ENCODE assay signal across 10 cellular contexts in the genomic region with DNA sequence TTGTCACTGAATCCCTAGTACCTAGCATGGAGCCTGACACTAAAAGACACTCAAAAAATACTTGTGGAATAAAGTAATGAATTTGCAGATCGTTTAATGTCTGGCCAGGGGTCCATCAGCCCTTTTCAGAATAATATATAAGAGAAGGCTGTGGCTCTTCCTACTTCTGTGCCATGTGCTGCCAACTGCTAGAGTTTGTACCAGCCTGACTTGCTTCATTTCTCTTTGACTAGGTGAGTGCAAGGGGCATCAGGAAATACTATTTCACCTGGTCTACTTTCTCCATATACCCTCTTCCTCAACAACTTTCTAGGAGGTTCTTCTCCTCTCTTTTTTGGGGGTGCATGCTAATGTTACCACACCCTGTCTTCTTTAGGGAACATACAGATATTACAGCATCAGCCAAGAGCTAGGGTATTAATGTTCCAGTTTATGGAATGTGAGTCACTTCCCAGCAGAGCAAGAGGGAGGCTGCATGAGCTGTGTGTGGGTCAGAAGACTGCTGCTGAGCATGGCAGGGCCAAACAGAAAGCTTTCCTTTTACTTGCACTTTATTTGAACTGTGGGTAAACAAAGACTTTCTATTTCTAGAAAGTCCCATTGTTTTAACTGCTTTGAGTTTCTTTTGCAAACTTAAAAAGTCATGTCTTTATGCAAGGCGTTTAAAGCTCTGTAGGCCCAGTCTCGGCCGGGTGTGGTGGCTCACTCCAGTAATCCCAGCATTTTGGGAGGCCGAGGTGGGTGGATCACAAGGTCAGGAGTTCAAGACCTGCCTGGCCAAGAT.
A peak's percentile ranks its signal among the peaks of the same experiment; 100 is the strongest.
DNase-seq lines count a peak whose midpoint lies in the region; ATAC-seq and TF ChIP-seq lines count a peak whose summit lies in the region.
"Had no signal": no experiment of that assay in that cellular context is flagged by ENCODE, and none has a peak within 500 bp of the region (broad histone marks: within the 10 kb centered on the region; RNA-seq: fewer than 3 reads in every experiment).

No MANE protein-coding gene starts in this region.

- intact Hi-C loops in breast epithelium (cut with DNase I; ENCODE audit: low total_unique reads), result no loop called here
- intact Hi-C loops in right cardiac atrium (cut with DNase I), result no loop called here
- intact Hi-C loops in CD8-positive, alpha-beta T cell (cut with DNase I, micrococcal nuclease), result no loop called here

- H3K27ac Mint-ChIP-seq in stimulated activated memory B cell treated with anti-CD40 and anti-IgM and Interleukin-4, amounts not matched to agents 10 μg/mL and 1 μg/mL and 100 μg/mL, for 72 hours, result no peak overlapping the region
- no peak overlapping the region for H3K27ac Mint-ChIP-seq in CD8-positive, alpha-beta T cell

- H3K9me3 ChIP-seq in breast epithelium (no peaks in the 10 kb centered on the region), right cardiac atrium (ENCODE audit: control insufficient read depth, low read length) (no peaks in the 10 kb centered on the region)
- no peaks in the 10 kb centered on the region for H3K9me3 ChIP-seq in CD8-positive, alpha-beta T cell (ENCODE audit: low read length)

- peaks cover 3% of the 10 kb centered on the region for H3K9me3 Mint-ChIP-seq in stimulated activated memory B cell treated with anti-CD40 and anti-IgM and Interleukin-4, amounts not matched to agents 10 μg/mL and 1 μg/mL and 100 μg/mL, for 72 hours
- no peaks in the 10 kb centered on the region for H3K9me3 Mint-ChIP-seq in CD8-positive, alpha-beta T cell

- CTCF ChIA-PET in CD8-positive, alpha-beta T cell (lab: Charles Lee), result no interaction called here

- H3K36me3 Mint-ChIP-seq in stimulated activated memory B cell treated with anti-CD40 and anti-IgM and Interleukin-4, amounts not matched to agents 10 μg/mL and 1 μg/mL and 100 μg/mL, for 72 hours, result no peaks in the 10 kb centered on the region
- no peaks in the 10 kb centered on the region for H3K36me3 Mint-ChIP-seq in CD8-positive, alpha-beta T cell

- H3K4me3 ChIP-seq in breast epithelium (no peak overlapping the region), right cardiac atrium (ENCODE audit: low read length) (no peak overlapping the region)
- no peak overlapping the region for H3K4me3 ChIP-seq in CD8-positive, alpha-beta T cell (ENCODE audit: low read depth, low read length)

- POLR2A ChIA-PET in CD8-positive, alpha-beta T cell (lab: Charles Lee), result no interaction called here

- TF ChIP-seq POLR2A in breast epithelium (IDR thresholded peaks at IDR 0.05), result no peak

- no peak for TF ChIP-seq CTCF in breast epithelium (IDR thresholded peaks at IDR 0.05)
- no peak for TF ChIP-seq CTCF in CD8-positive, alpha-beta T cell (IDR thresholded peaks at IDR 0.05)

- H3K27me3 ChIP-seq in breast epithelium (no peaks in the 10 kb centered on the region), right cardiac atrium (ENCODE audit: control insufficient read depth, insufficient read depth) (no peaks in the 10 kb centered on the region)
- no peaks in the 10 kb centered on the region for H3K27me3 ChIP-seq in CD8-positive, alpha-beta T cell (ENCODE audit: insufficient read depth, low read length)

- H3K4me1 ChIP-seq in breast epithelium, result no peaks in the 10 kb centered on the region
- H3K4me1 ChIP-seq in right cardiac atrium (ENCODE audit: control insufficient read depth, insufficient read depth, low read length), result peaks cover 7% of the 10 kb centered on the region
- no peaks in the 10 kb centered on the region for H3K4me1 ChIP-seq in CD8-positive, alpha-beta T cell (ENCODE audit: insufficient read depth, low read length)

- no peaks in the 10 kb centered on the region for H3K36me3 ChIP-seq in breast epithelium
- no peaks in the 10 kb centered on the region for H3K36me3 ChIP-seq in CD8-positive, alpha-beta T cell (ENCODE audit: insufficient read depth, low read length)

- 48% methylated on average over 5 of the region's 5 CpGs for WGBS in right cardiac atrium

- ATAC-seq in right cardiac atrium (peak; percentile 93 to 99), HG03139 (IDR thresholded peaks at IDR 0.05; ENCODE audit: unreplicated experiment) (no peak)
- peak; percentile 45 for ATAC-seq in stimulated activated memory B cell treated with anti-CD40 and anti-IgM and Interleukin-4, amounts not matched to agents 10 μg/mL and 1 μg/mL and 100 μg/mL, for 72 hours
- no peak for ATAC-seq in CD8-positive, alpha-beta T cell

- H3K27me3 Mint-ChIP-seq in stimulated activated memory B cell treated with anti-CD40 and anti-IgM and Interleukin-4, amounts not matched to agents 10 μg/mL and 1 μg/mL and 100 μg/mL, for 72 hours, result no peaks in the 10 kb centered on the region
- peaks cover 4% of the 10 kb centered on the region for H3K27me3 Mint-ChIP-seq in CD8-positive, alpha-beta T cell (ENCODE audit: low read depth)

- no peak overlapping the region for H3K4me3 Mint-ChIP-seq in stimulated activated memory B cell treated with anti-CD40 and anti-IgM and Interleukin-4, amounts not matched to agents 10 μg/mL and 1 μg/mL and 100 μg/mL, for 72 hours
- no peak overlapping the region for H3K4me3 Mint-ChIP-seq in CD8-positive, alpha-beta T cell
- H3K4me3 Mint-ChIP-seq: neural crest cell had no signal

- H3K4me1 Mint-ChIP-seq in stimulated activated memory B cell treated with anti-CD40 and anti-IgM and Interleukin-4, amounts not matched to agents 10 μg/mL and 1 μg/mL and 100 μg/mL, for 72 hours, result no peaks in the 10 kb centered on the region
- H3K4me1 Mint-ChIP-seq in CD8-positive, alpha-beta T cell (ENCODE audit: low read depth), result no peaks in the 10 kb centered on the region

- peak; percentile 93 for DNase-seq in HCEC 1CT
- no peak for DNase-seq in breast epithelium (ENCODE audit: low spot score in 2 of 2)
- DNase-seq in right cardiac atrium, result peak in 2 of 3 donors; percentile 38 to 61
- no peak for DNase-seq in NCI-H82 treated with DMSO at 0.1 percent for 48 hours (lab: John Stamatoyannopoulos, UW; ENCODE audit: unreplicated experiment)
- DNase-seq in CD8-positive, alpha-beta T cell, result no peak
- no peak for DNase-seq in NCI-H526 treated with DMSO at 0.1 percent for 48 hours (lab: John Stamatoyannopoulos, UW)
- DNase-seq: NCI-H187 had no signal

- peak overlapping the region; percentile 14 to 21 for H3K27ac ChIP-seq in breast epithelium
- peak overlapping the region; percentile 84 for H3K27ac ChIP-seq in right cardiac atrium (ENCODE audit: low read length)
- H3K27ac ChIP-seq in CD8-positive, alpha-beta T cell (ENCODE audit: low read depth, low read length), result no peak overlapping the region

Comparison
In these comparisons a context has a peak if more than half of its experiments do, and no peak if none do; other contexts are left out.
1. DNase-seq: peak in HCEC 1CT (single experiment) and right cardiac atrium (2 of 3); none in breast epithelium (0 of 2), NCI-H82 treated with DMSO at 0.1 percent for 48 hours (single experiment), CD8-positive, alpha-beta T cell (0 of 7) and NCI-H526 treated with DMSO at 0.1 percent for 48 hours (single experiment).
2. ATAC-seq: peak in right cardiac atrium (2 of 2) and stimulated activated memory B cell treated with anti-CD40 and anti-IgM and Interleukin-4, amounts not matched to agents 10 μg/mL and 1 μg/mL and 100 μg/mL, for 72 hours (single experiment); none in HG03139 (single experiment) and CD8-positive, alpha-beta T cell (single experiment).